In genomic region chr3:27722957-27723802, GRCh38 we compare ENCODE assay signal across 2 cellular contexts.
TF ChIP-seq lines count a peak whose summit lies in the region.

No MANE protein-coding gene starts in this region.

TF ChIP-seq in SK-N-SH, 30 proteins besides CTCF, POLR2A, EP300 and RAD21 (continued from another document):
- TF ChIP-seq USF1 (IDR thresholded peaks at IDR 0.05; ENCODE audit: borderline replicate concordance, low read depth) (no peak), IRF3 (IDR thresholded peaks at IDR 0.05; ENCODE audit: low read depth, low read length) (no peak)
TF ChIP-seq in SK-N-SH: peak in this region for 0.

TF ChIP-seq in SK-N-SH treated with all-trans-retinoic acid at 6 μM for 48 hours, 23 proteins besides CTCF, POLR2A, EP300 and RAD21 (continued from another document):
- TF ChIP-seq TSHZ2 (CRISPR knock-in tag; IDR thresholded peaks at IDR 0.05) (no peak), SNAI2 (CRISPR knock-in tag; IDR thresholded peaks at IDR 0.05) (no peak), PATZ1 (CRISPR knock-in tag; IDR thresholded peaks at IDR 0.05; ENCODE audit: borderline replicate concordance) (no peak), PPARA (CRISPR knock-in tag; IDR thresholded peaks at IDR 0.05; ENCODE audit: borderline replicate concordance) (no peak)
